Comparison of ENCODE assay signal across 21 cellular contexts in genomic region chr1:55466343-55466742, GRCh38.
DNase-seq lines count a peak whose midpoint lies in the region; ATAC-seq and TF ChIP-seq lines count a peak whose summit lies in the region.
"Had no signal": no experiment of that assay in that cellular context is flagged by ENCODE, and none has a peak within 500 bp of the region (broad histone marks: within the 10 kb centered on the region; RNA-seq: fewer than 3 reads in every experiment).

No MANE protein-coding gene starts in this region.

- intact Hi-C loops in esophagus muscularis mucosa (cut with DNase I) (no loop called here), ovary (cut with DNase I) (no loop called here)

- no peaks in the 10 kb centered on the region for H3K27me3 ChIP-seq in esophagus muscularis mucosa
- H3K27me3 ChIP-seq in ovary = no peaks in the 10 kb centered on the region
- H3K27me3 ChIP-seq: upper lobe of left lung had no signal

- ATAC-seq in GM18505 (IDR thresholded peaks at IDR 0.05; ENCODE audit: unreplicated experiment) = no peak
- no peak for ATAC-seq in HG02885 (IDR thresholded peaks at IDR 0.05; ENCODE audit: poor library complexity, unreplicated experiment)
- ATAC-seq: stimulated activated naive CD8-positive, alpha-beta T cell treated with anti-CD3 and anti-CD28 coated beads, Interleukin-15, amount 100 ng/mL, for 72 hours had no signal

- H3K36me3 ChIP-seq in esophagus muscularis mucosa = no peaks in the 10 kb centered on the region
- no peaks in the 10 kb centered on the region for H3K36me3 ChIP-seq in ovary
- H3K36me3 ChIP-seq: upper lobe of left lung had no signal

- H3K27ac ChIP-seq in esophagus muscularis mucosa (replicated peaks in 1 of 4) = no peak overlapping the region
- no peak overlapping the region for H3K27ac ChIP-seq in ovary
- H3K27ac ChIP-seq: C4-2B, upper lobe of left lung had no signal

- peak; percentile 60 for DNase-seq in AG08395 (ENCODE audit: low spot score)
- DNase-seq in LoVo (ENCODE audit: low spot score) = peak; percentile 22
- peak; percentile 57 for DNase-seq in esophagus muscularis mucosa (ENCODE audit: extremely low spot score)
- DNase-seq in myocyte (ENCODE audit: low read depth) = peak; percentile 26
- no peak for DNase-seq in ovary
- DNase-seq in NCI-H187 (lab: John Stamatoyannopoulos, UW) = no peak
- DNase-seq: activated CD4-positive, alpha-beta T cell treated with anti-CD3 and anti-CD28 coated beads, Interleukin-2, amount 10 ng/mL, durations not matched to agents 24 days and 14 days; activated naive CD8-positive, alpha-beta T cell treated with anti-CD3 and anti-CD28 coated beads for 36 hours; endodermal cell; NCI-H1436 treated with DMSO at 0.1 percent for 48 hours; NCI-H2171; NCI-H69; SIG-M5; stimulated activated CD4-positive, alpha-beta T cell treated with anti-CD3 and anti-CD28 coated beads, Interleukin-4, amount 100 ng/mL, for 1 hour; stimulated activated naive CD8-positive, alpha-beta T cell treated with anti-CD3 and anti-CD28 coated beads, Interleukin-15, amount 100 ng/mL, for 72 hours; T-helper 1 cell had no signal

- peaks cover 0 to 8% (median 0%) of the 10 kb centered on the region in 4 donors for H3K4me1 ChIP-seq in esophagus muscularis mucosa
- peaks cover 3% of the 10 kb centered on the region for H3K4me1 ChIP-seq in ovary (ENCODE audit: insufficient read depth)
- H3K4me1 ChIP-seq: upper lobe of left lung had no signal

- TF ChIP-seq CTCF in esophagus muscularis mucosa (IDR thresholded peaks at IDR 0.05) (no peak), ovary (IDR thresholded peaks at IDR 0.05) (no peak)

- H3K9me3 ChIP-seq in esophagus muscularis mucosa = no peaks in the 10 kb centered on the region
- H3K9me3 ChIP-seq in ovary = no peaks in the 10 kb centered on the region
- H3K9me3 ChIP-seq: upper lobe of left lung had no signal

- no peak for TF ChIP-seq POLR2A in esophagus muscularis mucosa (IDR thresholded peaks at IDR 0.05; ENCODE audit: low read depth)
- no peak for TF ChIP-seq POLR2A in GM18505 (IDR thresholded peaks at IDR 0.05; ENCODE audit: borderline replicate concordance, extremely low read depth, insufficient read depth, insufficient read length)
- TF ChIP-seq POLR2A in ovary (IDR thresholded peaks at IDR 0.05) = no peak

- no peak for TF ChIP-seq EP300 in esophagus muscularis mucosa (IDR thresholded peaks at IDR 0.05)
- no peak for TF ChIP-seq EP300 in ovary (IDR thresholded peaks at IDR 0.05)

- H3K4me3 ChIP-seq in esophagus muscularis mucosa = no peak overlapping the region
- H3K4me3 ChIP-seq in ovary = no peak overlapping the region
- H3K4me3 ChIP-seq: smooth muscle cell, upper lobe of left lung had no signal

- WGBS in esophagus muscularis mucosa = 100% methylated on average over 1 of the region's 1 CpG
- 4 to 24% (median 22%) methylated on average over 1 of the region's 1 CpG for WGBS in ovary, 3 donors

Comparison
In these comparisons a context has a peak if more than half of its experiments do, and no peak if none do; other contexts are left out.
1. DNase-seq: peak in AG08395 (single experiment), LoVo (single experiment), esophagus muscularis mucosa (single experiment) and myocyte (single experiment); none in ovary (0 of 5) and NCI-H187 (0 of 2).